Comparison of ENCODE assay signal across 6 cellular contexts in genomic region chr19:14551134-14552007, GRCh38. TPM values are rescaled to one million over a fixed set of nuclear protein-coding genes. Genes with fewer than 3 reads are reported as not detected.
A peak's percentile ranks its signal among the peaks of the same experiment; 100 is the strongest.
DNase-seq lines count a peak whose midpoint lies in the region; ATAC-seq, FAIRE-seq and TF ChIP-seq lines count a peak whose summit lies in the region.
"Not testable (repeated sequence)": the region's sequence is repeated elsewhere in the genome, so short reads cannot be mapped to it uniquely, and the experiment has no call there.

No MANE protein-coding gene starts in this region.

- ATAC-seq in A549 (peak; percentile 56 to 76; a peak in 4 of 6 replicates), SK-N-SH treated with all-trans-retinoic acid at 6 μM for 48 hours (peak; percentile 47; the same call in 2 of the 3 replicates)

- intact Hi-C loops in cardiac septum (cut with DNase I): not testable (repeated sequence)

- H3K9me3 ChIP-seq in A549; skeletal muscle tissue (ENCODE audit: control insufficient read depth in 3 of 3, low read length in 3 of 3): not testable (repeated sequence)

- peak overlapping the region; percentile 32 to 51 (median 45) for H3K9ac ChIP-seq in skeletal muscle tissue (ENCODE audit: low read depth in 1 of 3, low read length in 3 of 3)

- not testable (repeated sequence) for TF ChIP-seq POLR2A in A549 (IDR thresholded peaks at IDR 0.05; ENCODE audit: low read length)

- peaks cover 14 to 25% (median 22%) of the 10 kb centered on the region in 3 donors for H3K36me3 ChIP-seq in skeletal muscle tissue (ENCODE audit: control insufficient read depth in 3 of 3, insufficient read depth in 3 of 3, low read length in 3 of 3)

- TF ChIP-seq CTCF in A549 (IDR thresholded peaks at IDR 0.05): not testable (repeated sequence)

- 77% methylated on average over 12 of the region's 13 CpGs for WGBS in A549 (ENCODE audit: missing lambda C conversion rate)

- not testable (repeated sequence) for H3K27me3 ChIP-seq in skeletal muscle tissue (ENCODE audit: control insufficient read depth in 3 of 3, insufficient read depth in 3 of 3, low read length in 3 of 3)

- TF ChIP-seq EP300 in A549 (IDR thresholded peaks at IDR 0.05): not testable (repeated sequence)

- CTCF ChIA-PET in A549 (lab: Yijun Ruan, JAX): not testable (repeated sequence)
- CTCF ChIA-PET in HEK293T (lab: Yijun Ruan, JAX): interaction anchor here (0.6 to 0.9 kb wide), 2 partner anchors 16 to 47 kb away, joined by 3 to 4 read pairs; no protein-coding TSS in a partner anchor

- not testable (repeated sequence) for FAIRE-seq in A549 (lab: Jason Lieb, UNC)

- H3K27ac ChIP-seq in A549: peak overlapping the region in 1 of 2 experiments; percentile 46; a peak in 1 of 6 replicates
- H3K27ac ChIP-seq in skeletal muscle tissue (ENCODE audit: low read depth, low read length): not testable (repeated sequence)

- H3K4me1 ChIP-seq in A549: peaks cover 18% of the 10 kb centered on the region; the same call in 2 of the 3 replicates
- H3K4me1 ChIP-seq in skeletal muscle tissue (ENCODE audit: control insufficient read depth in 3 of 3, insufficient read depth in 3 of 3, low read length in 3 of 3): peaks cover 47 to 64% (median 52%) of the 10 kb centered on the region in 3 donors

- not testable (repeated sequence) for H3K4me2 ChIP-seq in A549

- not testable (repeated sequence) for H3K4me3 ChIP-seq in A549; skeletal muscle tissue (ENCODE audit: low read length in 3 of 3)

- TF ChIP-seq RAD21 in A549 (conservative IDR thresholded peaks at IDR 0.05 in 1 of 2, IDR thresholded peaks at IDR 0.05 in 1 of 2): not testable (repeated sequence)

- POLR2A ChIA-PET in A549 (lab: Yijun Ruan, JAX); HEK293T (lab: Yijun Ruan, JAX): not testable (repeated sequence)

- DNase-seq in A549 (ENCODE audit: low read depth in 1 of 2, low spot score in 1 of 2): peak in 1 of 2 experiments; percentile 50
- DNase-seq in HEK293T (ENCODE audit: extremely low spot score): peak; percentile 60
- peak; percentile 89 for DNase-seq in activated effector memory CD4-positive, alpha-beta T cell treated with anti-CD3 and anti-CD28 coated beads, Interleukin-2, amount 50 U/mL, for 16 hours
- peak; percentile 86 for DNase-seq in cardiac septum (ENCODE audit: low spot score)

RNA-seq across cellular contexts. Expression of gene NDUFB7, which starts 20.5 kb away (rescaled TPM):
- polyA plus RNA-seq in A549 (2011; rRNA removed) (73.7 and 82.3 TPM in 2 replicates), A549 (2017; fragmentation: RNase III; extraction: RNeasy Plus Mini Kit Qiagen cat#74134 plus additional on column Dnase treatment) (158 to 164 TPM (median 161 TPM) in 3 replicates)
- 444 and 555 TPM in 2 replicates for polyA plus RNA-seq in A549 (2012; cell fraction: cytosol; rRNA removed)
- 310 and 479 TPM in 2 replicates for polyA plus RNA-seq in A549 (2012; cell fraction: nucleus; rRNA removed)
- 11.0 and 11.1 TPM in 2 replicates for polyA minus RNA-seq in A549 (2011; rRNA and poly(A)+ RNA removed)
- total RNA-seq in cardiac septum (382 TPM), skeletal muscle tissue (525 TPM)

RNA-seq across cellular contexts. Expression of gene TECR, which starts 22.0 kb away (rescaled TPM):
- polyA plus RNA-seq in A549 (2011; rRNA removed) (74.4 and 87.7 TPM in 2 replicates), A549 (2017; fragmentation: RNase III; extraction: RNeasy Plus Mini Kit Qiagen cat#74134 plus additional on column Dnase treatment) (118 to 149 TPM (median 139 TPM) in 3 replicates)
- polyA plus RNA-seq in A549 (2012; cell fraction: cytosol; rRNA removed): 109 and 151 TPM in 2 replicates
- 315 and 372 TPM in 2 replicates for polyA plus RNA-seq in A549 (2012; cell fraction: nucleus; rRNA removed)
- polyA minus RNA-seq in A549 (2011; rRNA and poly(A)+ RNA removed): 239 and 266 TPM in 2 replicates
- total RNA-seq in cardiac septum (62.0 TPM), skeletal muscle tissue (83.0 TPM)

RNA-seq across cellular contexts. Expression of gene CLEC17A, which starts 31.5 kb away (rescaled TPM):
- not detected in 2 replicates for polyA plus RNA-seq in A549 (2011; rRNA removed)
- polyA plus RNA-seq in A549 (2012; cell fraction: cytosol; rRNA removed): not detected in 2 replicates
- not detected in 2 replicates for polyA plus RNA-seq in A549 (2012; cell fraction: nucleus; rRNA removed)
- polyA plus RNA-seq in A549 (2017; fragmentation: RNase III; extraction: RNeasy Plus Mini Kit Qiagen cat#74134 plus additional on column Dnase treatment): not detected in 3 replicates
- not detected in 2 replicates for polyA minus RNA-seq in A549 (2011; rRNA and poly(A)+ RNA removed)
- not detected for total RNA-seq in cardiac septum
- total RNA-seq in skeletal muscle tissue: 0.52 TPM

RNA-seq across cellular contexts. Expression of gene DNAJB1, which starts 33.2 kb away (rescaled TPM):
- polyA plus RNA-seq in A549 (2011; rRNA removed) (124 and 126 TPM in 2 replicates), A549 (2017; fragmentation: RNase III; extraction: RNeasy Plus Mini Kit Qiagen cat#74134 plus additional on column Dnase treatment) (110 to 128 TPM (median 116 TPM) in 3 replicates)
- 119 and 126 TPM in 2 replicates for polyA plus RNA-seq in A549 (2012; cell fraction: cytosol; rRNA removed)
- 90.3 and 104 TPM in 2 replicates for polyA plus RNA-seq in A549 (2012; cell fraction: nucleus; rRNA removed)
- 85.5 and 90.5 TPM in 2 replicates for polyA minus RNA-seq in A549 (2011; rRNA and poly(A)+ RNA removed)
- total RNA-seq in cardiac septum (61.6 TPM), skeletal muscle tissue (39.1 TPM)

RNA-seq across cellular contexts. Expression of gene GIPC1, which starts 55.4 kb away (rescaled TPM):
- polyA plus RNA-seq in A549 (2011; rRNA removed) (41.4 and 52.9 TPM in 2 replicates), A549 (2017; fragmentation: RNase III; extraction: RNeasy Plus Mini Kit Qiagen cat#74134 plus additional on column Dnase treatment) (81.4 to 88.6 TPM (median 86.4 TPM) in 3 replicates)
- 99.5 and 148 TPM in 2 replicates for polyA plus RNA-seq in A549 (2012; cell fraction: cytosol; rRNA removed)
- 116 and 149 TPM in 2 replicates for polyA plus RNA-seq in A549 (2012; cell fraction: nucleus; rRNA removed)
- polyA minus RNA-seq in A549 (2011; rRNA and poly(A)+ RNA removed): 27.3 and 33.1 TPM in 2 replicates
- total RNA-seq in cardiac septum (49.5 TPM), skeletal muscle tissue (41.8 TPM)
